Comparison of ENCODE assay signal across 8 cellular contexts in genomic region chr1:224433041-224433670, GRCh38. TPM values are rescaled to one million over a fixed set of nuclear protein-coding genes. Genes with fewer than 3 reads are reported as not detected.
DNase-seq lines count a peak whose midpoint lies in the region; ATAC-seq and TF ChIP-seq lines count a peak whose summit lies in the region.

No MANE protein-coding gene starts in this region.

- H3K4me3 Mint-ChIP-seq in activated T-cell treated with anti-CD3 and anti-CD28 coated beads, Interleukin-2, amount 50 U/mL, for 24 hours = peak overlapping the region; percentile 92
- peak overlapping the region; percentile 95 for H3K4me3 Mint-ChIP-seq in neural progenitor cell

- H3K27me3 ChIP-seq in neural progenitor cell = no peaks in the 10 kb centered on the region

- H3K9me3 ChIP-seq in neural progenitor cell (ENCODE audit: low read depth) = no peaks in the 10 kb centered on the region

- H2AFZ ChIP-seq in neural progenitor cell (replicated peaks) = no peak overlapping the region

- H4K20me1 ChIP-seq in neural progenitor cell (ENCODE audit: low read depth) = peaks cover 55% of the 10 kb centered on the region

- peak overlapping the region; percentile 38 for H3K27ac ChIP-seq in neural progenitor cell

- DNase-seq in Caki2 (ENCODE audit: low read depth) (peak; percentile 25), LNCaP clone FGC (ENCODE audit: low read depth) (no peak), fibroblast of the aortic adventitia (ENCODE audit: low read depth) (peak; percentile 24), neural progenitor cell (ENCODE audit: low spot score) (peak; percentile 39), NCI-H510A treated with DMSO at 0.1 percent for 48 hours (lab: John Stamatoyannopoulos, UW) (no peak)
- DNase-seq in activated T-cell treated with anti-CD3 and anti-CD28 coated beads, Interleukin-2, amount 50 U/mL, for 24 hours = no peak

- H3K4me1 Mint-ChIP-seq in activated T-cell treated with anti-CD3 and anti-CD28 coated beads, Interleukin-2, amount 50 U/mL, for 24 hours (ENCODE audit: low read depth) = peaks cover 69% of the 10 kb centered on the region
- H3K4me1 Mint-ChIP-seq in neural progenitor cell = peaks cover 34% of the 10 kb centered on the region

- H3K4me1 ChIP-seq in neural progenitor cell = peaks cover 33% of the 10 kb centered on the region

- TF ChIP-seq CTCF in LNCaP clone FGC (IDR thresholded peaks at IDR 0.05; ENCODE audit: control insufficient read depth, extremely low read depth, insufficient read depth) = no peak
- no peak for TF ChIP-seq CTCF in fibroblast of the aortic adventitia (IDR thresholded peaks at IDR 0.05; ENCODE audit: insufficient read depth, low read length)
- TF ChIP-seq CTCF in neural progenitor cell (IDR thresholded peaks at IDR 0.05) = no peak

- peaks cover 10% of the 10 kb centered on the region for H3K36me3 ChIP-seq in neural progenitor cell

- peaks cover 81% of the 10 kb centered on the region for H3K79me2 ChIP-seq in neural progenitor cell (ENCODE audit: low read depth)

- ATAC-seq in GM19328 (IDR thresholded peaks at IDR 0.05; ENCODE audit: unreplicated experiment) (no peak), GM21619 (IDR thresholded peaks at IDR 0.05; ENCODE audit: unreplicated experiment) (no peak)

- no peaks in the 10 kb centered on the region for H3K9me3 Mint-ChIP-seq in activated T-cell treated with anti-CD3 and anti-CD28 coated beads, Interleukin-2, amount 50 U/mL, for 24 hours
- no peaks in the 10 kb centered on the region for H3K9me3 Mint-ChIP-seq in neural progenitor cell

- peak overlapping the region; percentile 62 for H3K9ac ChIP-seq in neural progenitor cell

- peaks cover 59% of the 10 kb centered on the region for H3K36me3 Mint-ChIP-seq in activated T-cell treated with anti-CD3 and anti-CD28 coated beads, Interleukin-2, amount 50 U/mL, for 24 hours (ENCODE audit: low read depth)
- peaks cover 7% of the 10 kb centered on the region for H3K36me3 Mint-ChIP-seq in neural progenitor cell

- H3K4me3 ChIP-seq in LNCaP clone FGC (ENCODE audit: low read depth, low read length) (peak overlapping the region; percentile 63), fibroblast of the aortic adventitia (ENCODE audit: low read depth, low read length) (peak overlapping the region; percentile 97), neural progenitor cell (peak overlapping the region; percentile 91)

- no peaks in the 10 kb centered on the region for H3K27me3 Mint-ChIP-seq in activated T-cell treated with anti-CD3 and anti-CD28 coated beads, Interleukin-2, amount 50 U/mL, for 24 hours
- peaks cover 2% of the 10 kb centered on the region for H3K27me3 Mint-ChIP-seq in neural progenitor cell (ENCODE audit: insufficient read depth, low read depth)

- peak overlapping the region; percentile 91 for H3K4me2 ChIP-seq in neural progenitor cell

- peak overlapping the region; percentile 90 for H3K27ac Mint-ChIP-seq in activated T-cell treated with anti-CD3 and anti-CD28 coated beads, Interleukin-2, amount 50 U/mL, for 24 hours
- peak overlapping the region; percentile 23 for H3K27ac Mint-ChIP-seq in neural progenitor cell

- H3F3A ChIP-seq in neural progenitor cell (ENCODE audit: low read depth) = no peaks in the 10 kb centered on the region

- in situ Hi-C loops in Caki2 (cut with HindIII; ENCODE audit: low pct_unique_long_range_greater_than_20kb, low sequenced_read_pairs) = no loop called here

RNA-seq across cellular contexts. Expression of gene WDR26, which starts 1.4 kb away (rescaled TPM):
- 19.8 and 29.9 TPM in 2 replicates for total RNA-seq in Caki2 (2014; rRNA removed; shearing (Covaris generic); ENCODE audit: low replicate concordance)
- total RNA-seq in fibroblast of the aortic adventitia (ENCODE audit: low replicate concordance) (57.7 and 88.6 TPM in 2 replicates), neural progenitor cell (ENCODE audit: low replicate concordance) (52.1 and 62.4 TPM in 2 replicates)

Comparison
In these comparisons a context has a peak if more than half of its experiments do, and no peak if none do; other contexts are left out.
1. DNase-seq: peak in Caki2 (single experiment), fibroblast of the aortic adventitia (single experiment) and neural progenitor cell (single experiment); none in LNCaP clone FGC (single experiment), activated T-cell treated with anti-CD3 and anti-CD28 coated beads, Interleukin-2, amount 50 U/mL, for 24 hours (single experiment) and NCI-H510A treated with DMSO at 0.1 percent for 48 hours (single experiment).
2. Peak in every context shown above with its lines, with median percentiles within 50 percentile points of each other: H3K4me3 ChIP-seq.